Comparison of ENCODE assay signal across 11 cellular contexts in the genomic region with DNA sequence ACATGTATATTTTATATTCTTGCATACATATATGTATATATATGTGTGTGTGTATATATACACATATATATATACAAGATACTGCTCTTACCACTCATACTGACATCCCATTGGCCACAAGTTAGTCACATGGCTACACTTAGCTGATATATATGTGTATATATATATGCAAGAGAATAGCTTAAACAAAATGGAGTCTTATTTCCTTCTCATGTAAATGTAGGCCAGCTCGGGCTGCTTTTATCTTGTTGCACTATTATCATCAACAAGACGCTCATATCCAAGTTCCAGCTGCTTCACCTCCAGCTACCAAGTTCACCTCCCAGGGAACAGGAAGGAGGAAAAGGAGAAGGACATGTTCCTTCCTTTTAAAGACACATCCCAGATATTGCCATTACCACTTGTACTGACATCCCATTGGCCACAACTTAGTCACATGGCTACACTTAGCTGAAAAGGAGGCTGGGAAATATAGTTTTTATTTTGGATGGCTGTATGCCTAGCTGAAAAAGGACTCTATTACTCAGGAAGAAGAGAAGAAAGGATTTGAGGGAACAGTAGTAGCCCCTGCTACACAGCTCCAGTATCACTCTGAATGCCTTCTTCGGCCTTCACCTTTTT. TPM values are rescaled to one million over a fixed set of nuclear protein-coding genes. Genes with fewer than 3 reads are reported as not detected.
A peak's percentile ranks its signal among the peaks of the same experiment; 100 is the strongest.
DNase-seq lines count a peak whose midpoint lies in the region; ATAC-seq and TF ChIP-seq lines count a peak whose summit lies in the region.
"Had no signal": no experiment of that assay in that cellular context is flagged by ENCODE, and none has a peak within 500 bp of the region (broad histone marks: within the 10 kb centered on the region; RNA-seq: fewer than 3 reads in every experiment).

No MANE protein-coding gene starts in this region.

- H3K4me1 ChIP-seq in OCI-LY7 (ENCODE audit: insufficient read depth, low read length, poor library complexity, severe bottlenecking), result peaks cover 8% of the 10 kb centered on the region

- BruUV-seq in OCI-LY7 (replicated peaks; lab: Mats Ljungman, UMichigan), result no TSS peak

- peak overlapping the region; percentile 77 for H2AFZ ChIP-seq in OCI-LY7 (ENCODE audit: low read length)

- peak; percentile 15 for DNase-seq in ELR (ENCODE audit: low read depth)
- peak; percentile 11 for DNase-seq in OCI-LY7 (ENCODE audit: low spot score)
- DNase-seq in epithelial cell of prostate (ENCODE audit: low read depth, low spot score), result no peak
- DNase-seq in 8988T, result no peak
- DNase-seq in cerebellar nuclear complex (lab: John Stamatoyannopoulos, UW), result no peak
- DNase-seq: activated CD4-positive, alpha-beta T cell treated with anti-CD3 and anti-CD28 coated beads, Interleukin-2, amount 50 U/mL, for 1 hour; activated naive CD4-positive, alpha-beta T cell treated with anti-CD3 and anti-CD28 coated beads for 36 hours; midbrain; NCI-H2107; tibial artery had no signal

- TF ChIP-seq CTCF in OCI-LY7 (conservative IDR thresholded peaks at IDR 0.05; ENCODE audit: low read length), result no peak

- CTCF ChIA-PET in OCI-LY7 (lab: Charles Lee; ENCODE audit: unreplicated experiment), result interaction anchor here (1.2 kb wide), 1 partner anchor 42 kb away, joined by 3 read pairs; no protein-coding TSS in a partner anchor

- H3K4me2 ChIP-seq in OCI-LY7 (ENCODE audit: low read length), result no peak overlapping the region

- H3K79me2 ChIP-seq in OCI-LY7 (ENCODE audit: insufficient read depth, low read depth, low read length), result no peaks in the 10 kb centered on the region

- ATAC-seq in GM18909 (IDR thresholded peaks at IDR 0.05; ENCODE audit: poor library complexity, unreplicated experiment), result no peak

- POLR2A ChIA-PET in OCI-LY7 (lab: Charles Lee), result interaction anchor here (0.5 to 1.3 kb wide), 4 partner anchors 33 to 409 kb away, joined by 3 to 6 read pairs (median 4); no protein-coding TSS in a partner anchor

- H4K20me1 ChIP-seq in OCI-LY7 (ENCODE audit: insufficient read depth, low read length), result no peaks in the 10 kb centered on the region

- no peaks in the 10 kb centered on the region for H3K9me3 ChIP-seq in OCI-LY7 (ENCODE audit: low read length)
- H3K9me3 ChIP-seq: tibial artery had no signal

- H3K27ac ChIP-seq in OCI-LY7 (ENCODE audit: low read depth, low read length, poor library complexity, severe bottlenecking) (no peak overlapping the region), epithelial cell of prostate (peak overlapping the region; percentile 17)
- H3K27ac ChIP-seq: tibial artery had no signal

- H3K36me3 ChIP-seq in OCI-LY7 (ENCODE audit: insufficient read depth, low read length), result no peaks in the 10 kb centered on the region
- H3K36me3 ChIP-seq: tibial artery had no signal

- intact Hi-C loops in OCI-LY7 (cut with micrococcal nuclease; ENCODE audit: unreplicated experiment), result loop anchor here (5.0 kb wide), 2 partner anchors 44 to 334 kb away; partner anchors contain the start of gene APOA1

- H3K4me3 ChIP-seq in OCI-LY7 (ENCODE audit: low read depth, low read length, poor library complexity, severe bottlenecking), result no peak overlapping the region
- H3K4me3 ChIP-seq: tibial artery had no signal

- H3K9me2 ChIP-seq in OCI-LY7 (ENCODE audit: insufficient read depth, low read length), result no peaks in the 10 kb centered on the region

RNA-seq across cellular contexts. Expression of gene APOA5, which starts 1.9 kb away (rescaled TPM):
- total RNA-seq in OCI-LY7 (2014; rRNA removed; shearing (Covaris generic)), result not detected in 2 replicates
- not detected in 2 replicates for total RNA-seq in OCI-LY7 (2022)
- total RNA-seq: activated naive CD4-positive, alpha-beta T cell treated with anti-CD3 and anti-CD28 coated beads for 36 hours had no signal

RNA-seq across cellular contexts. Expression of gene ZPR1, which starts 5.8 kb away (rescaled TPM):
- total RNA-seq in OCI-LY7 (2014; rRNA removed; shearing (Covaris generic)), result 57.4 and 65.0 TPM in 2 replicates
- total RNA-seq in OCI-LY7 (2022), result 56.4 and 67.5 TPM in 2 replicates

RNA-seq across cellular contexts. Expression of gene BUD13, which starts 20.8 kb away (rescaled TPM):
- 28.6 and 34.1 TPM in 2 replicates for total RNA-seq in OCI-LY7 (2014; rRNA removed; shearing (Covaris generic))
- 30.3 and 33.1 TPM in 2 replicates for total RNA-seq in OCI-LY7 (2022)

RNA-seq across cellular contexts. Expression of gene APOA4, which starts 29.5 kb away (rescaled TPM):
- total RNA-seq in OCI-LY7 (2014; rRNA removed; shearing (Covaris generic)), result not detected in 2 replicates
- total RNA-seq in OCI-LY7 (2022), result not detected in 2 replicates
- total RNA-seq: activated naive CD4-positive, alpha-beta T cell treated with anti-CD3 and anti-CD28 coated beads for 36 hours had no signal

RNA-seq across cellular contexts. Expression of gene APOC3, which starts 36.1 kb away (rescaled TPM):
- total RNA-seq in OCI-LY7 (2014; rRNA removed; shearing (Covaris generic)), result not detected in 2 replicates
- not detected in 2 replicates for total RNA-seq in OCI-LY7 (2022)
- total RNA-seq: activated naive CD4-positive, alpha-beta T cell treated with anti-CD3 and anti-CD28 coated beads for 36 hours had no signal

Comparison
In these comparisons a context has a peak if more than half of its experiments do, and no peak if none do; other contexts are left out.
1. DNase-seq: peak in ELR (single experiment) and OCI-LY7 (single experiment); none in epithelial cell of prostate (single experiment), 8988T (single experiment) and cerebellar nuclear complex (0 of 2).